In genomic region chr19:9906475-9907087, GRCh38 we compare ENCODE assay signal across 24 cellular contexts. TPM values are rescaled to one million over a fixed set of nuclear protein-coding genes. Genes with fewer than 3 reads are reported as not detected.
DNase-seq lines count a peak whose midpoint lies in the region; ATAC-seq and TF ChIP-seq lines count a peak whose summit lies in the region.
"Had no signal": no experiment of that assay in that cellular context is flagged by ENCODE, and none has a peak within 500 bp of the region (broad histone marks: within the 10 kb centered on the region; RNA-seq: fewer than 3 reads in every experiment).

No MANE protein-coding gene starts in this region.

- no peak for TF ChIP-seq CTCF in nephron progenitor cell (IDR thresholded peaks at IDR 0.05)
- TF ChIP-seq CTCF in HFFc6 (IDR thresholded peaks at IDR 0.05) = no peak

- no peaks in the 10 kb centered on the region for H3K27me3 ChIP-seq in NT2/D1 (ENCODE audit: insufficient read depth, insufficient read length)
- H3K27me3 ChIP-seq: ovary, upper lobe of left lung had no signal

- H3K36me3 Mint-ChIP-seq in nephron progenitor cell (ENCODE audit: low read depth) = no peaks in the 10 kb centered on the region
- H3K36me3 Mint-ChIP-seq in HFFc6 (ENCODE audit: low read depth) = no peaks in the 10 kb centered on the region
- H3K36me3 Mint-ChIP-seq: naive B cell had no signal

- peaks cover 6% of the 10 kb centered on the region for H3K4me1 ChIP-seq in NT2/D1 (ENCODE audit: insufficient read depth, insufficient read length)
- H3K4me1 ChIP-seq: upper lobe of left lung had no signal

- no peaks in the 10 kb centered on the region for H3K9me3 ChIP-seq in NT2/D1 (ENCODE audit: insufficient read depth, low read length)
- H3K9me3 ChIP-seq: MG63, ovary, upper lobe of left lung had no signal

- H3K27me3 Mint-ChIP-seq in nephron progenitor cell (ENCODE audit: low read depth, poor library complexity) = peaks cover 6% of the 10 kb centered on the region
- peaks cover 22% of the 10 kb centered on the region for H3K27me3 Mint-ChIP-seq in HFFc6 (ENCODE audit: insufficient read depth)

- H3K4me1 Mint-ChIP-seq in nephron progenitor cell (peaks cover 31% of the 10 kb centered on the region), HFFc6 (ENCODE audit: low read depth) (no peaks in the 10 kb centered on the region)
- H3K4me1 Mint-ChIP-seq: activated CD4-positive, alpha-beta T cell treated with anti-CD3 and anti-CD28 coated beads for 36 hours; naive B cell had no signal

- no peaks in the 10 kb centered on the region for H3K9me3 Mint-ChIP-seq in nephron progenitor cell
- no peaks in the 10 kb centered on the region for H3K9me3 Mint-ChIP-seq in HFFc6
- H3K9me3 Mint-ChIP-seq: activated T-cell treated with anti-CD3 and anti-CD28 coated beads, Interleukin-2, amount 50 U/mL, for 72 hours had no signal

- intact Hi-C loops in head of caudate nucleus (cut with DNase I) = no loop called here

- ATAC-seq in GM19351 (IDR thresholded peaks at IDR 0.05; ENCODE audit: unreplicated experiment) = no peak
- ATAC-seq: activated CD4-positive, alpha-beta T cell treated with anti-CD3 and anti-CD28 coated beads for 36 hours; activated T-cell treated with anti-CD3 and anti-CD28 coated beads, Interleukin-2, amount 50 U/mL, for 72 hours; sciatic nerve had no signal

- DNase-seq in Ammon's horn (ENCODE audit: low spot score) (peak; percentile 47), NT2/D1 (ENCODE audit: low read depth, low spot score) (no peak), head of caudate nucleus (peak in 22 of 42 donors; percentile 7 to 57 (median 28)), nephron progenitor cell (no peak), HFFc6 (no peak), T1000 (lab: John Stamatoyannopoulos, UW) (no peak)
- DNase-seq: activated CD4-positive, alpha-beta T cell treated with anti-CD3 and anti-CD28 coated beads for 36 hours; activated naive CD4-positive, alpha-beta T cell treated with anti-CD3 and anti-CD28 coated beads, Interleukin-2, amount 50 U/mL, for 16 hours; activated T-cell treated with anti-CD3 and anti-CD28 coated beads, Interleukin-2, amount 50 U/mL, for 72 hours; dermis blood vessel endothelial cell; islet precursor cell; mammary epithelial cell; MG63; naive B cell; NCI-H1436 treated with DMSO at 0.1 percent for 48 hours; NCI-H69; OCI-M1; ovary; SHP77; stimulated activated CD8-positive, alpha-beta memory T cell treated with anti-CD3 and anti-CD28 coated beads, Interleukin-4, amount 100 ng/mL, for 48 hours; T-helper 1 cell; upper lobe of left lung had no signal

- H3K9ac ChIP-seq in NT2/D1 (ENCODE audit: insufficient read length, low read depth) = peak overlapping the region; percentile 61

- H3K4me3 ChIP-seq in NT2/D1 (ENCODE audit: insufficient read length, low read depth) = no peak overlapping the region
- H3K4me3 ChIP-seq: MG63, ovary, upper lobe of left lung had no signal

- peaks cover 3% of the 10 kb centered on the region for H3K36me3 ChIP-seq in NT2/D1 (ENCODE audit: insufficient read depth, insufficient read length, low read length)
- H3K36me3 ChIP-seq: MG63, ovary, upper lobe of left lung had no signal

- H3K27ac Mint-ChIP-seq in nephron progenitor cell (no peak overlapping the region), HFFc6 (no peak overlapping the region)
- H3K27ac Mint-ChIP-seq: activated CD4-positive, alpha-beta T cell treated with anti-CD3 and anti-CD28 coated beads for 36 hours; activated T-cell treated with anti-CD3 and anti-CD28 coated beads, Interleukin-2, amount 50 U/mL, for 72 hours had no signal

- H3K4me3 Mint-ChIP-seq in nephron progenitor cell = peak overlapping the region; percentile 7
- H3K4me3 Mint-ChIP-seq in HFFc6 = no peak overlapping the region
- H3K4me3 Mint-ChIP-seq: activated CD4-positive, alpha-beta T cell treated with anti-CD3 and anti-CD28 coated beads for 36 hours; activated T-cell treated with anti-CD3 and anti-CD28 coated beads, Interleukin-2, amount 50 U/mL, for 72 hours; naive B cell had no signal

RNA-seq across cellular contexts. Expression of gene OLFM2, which starts 29.7 kb away (rescaled TPM):
- total RNA-seq in HFFc6 (2021; fragmentation: NEBNext Ultra II Directional; extraction: Animal tissue kit (Norgen Biotek cat#: 25700)) = 1 to 10 TPM; 1.9 to 7.0 (median 6.3) TPM

Comparison
In these comparisons a context has a peak if more than half of its experiments do, and no peak if none do; other contexts are left out.
1. DNase-seq: peak in Ammon's horn (single experiment) and head of caudate nucleus (22 of 42); none in NT2/D1 (single experiment), nephron progenitor cell (single experiment), HFFc6 (single experiment) and T1000 (single experiment).